27 cellular contexts compared by ENCODE assay signal in genomic region chr9:24881361-24881760, GRCh38.
A peak's percentile ranks its signal among the peaks of the same experiment; 100 is the strongest.
DNase-seq lines count a peak whose midpoint lies in the region; ATAC-seq and TF ChIP-seq lines count a peak whose summit lies in the region.
"Had no signal": no experiment of that assay in that cellular context is flagged by ENCODE, and none has a peak within 500 bp of the region (broad histone marks: within the 10 kb centered on the region; RNA-seq: fewer than 3 reads in every experiment).

No MANE protein-coding gene starts in this region.

- H3K9ac ChIP-seq in mammary epithelial cell (ENCODE audit: insufficient read depth, low read length) (no peak overlapping the region), NT2/D1 (ENCODE audit: insufficient read length, low read depth) (no peak overlapping the region)

- H3K9me3 ChIP-seq in mammary epithelial cell (replicated peaks; ENCODE audit: insufficient read depth, low read length) (no peaks in the 10 kb centered on the region), NT2/D1 (ENCODE audit: insufficient read depth, low read length) (no peaks in the 10 kb centered on the region)
- H3K9me3 ChIP-seq: BE2C, MG63 had no signal

- CTCF ChIA-PET in mammary epithelial cell (lab: Charles Lee; ENCODE audit: low non-redundant PET): no interaction called here
- CTCF ChIA-PET in MCF 10A (lab: Yijun Ruan, JAX): no interaction called here

- ATAC-seq in HG02588 (IDR thresholded peaks at IDR 0.05; ENCODE audit: unreplicated experiment): no peak
- ATAC-seq in GM21526 (IDR thresholded peaks at IDR 0.05; ENCODE audit: low FRiP score, unreplicated experiment): no peak
- ATAC-seq: K562, T-cell had no signal

- no peak overlapping the region for H2AFZ ChIP-seq in mammary epithelial cell (ENCODE audit: low read depth, low read length)
- H2AFZ ChIP-seq: PC-9 had no signal

- POLR2A ChIA-PET in MCF 10A (lab: Yijun Ruan, JAX): no interaction called here

- no peaks in the 10 kb centered on the region for H3K79me2 ChIP-seq in mammary epithelial cell (ENCODE audit: insufficient read depth, low read length)

- H3K27ac ChIP-seq in mammary epithelial cell (ENCODE audit: insufficient read depth, low read depth, low read length): peak overlapping the region; percentile 14
- H3K27ac ChIP-seq: HL-60, PC-9 had no signal

- H3K4me1 ChIP-seq in mammary epithelial cell (ENCODE audit: insufficient read depth, low read length) (peaks cover 20% of the 10 kb centered on the region), NT2/D1 (ENCODE audit: insufficient read depth, insufficient read length) (no peaks in the 10 kb centered on the region)
- H3K4me1 ChIP-seq: BE2C had no signal

- no peaks in the 10 kb centered on the region for H3K4me1 Mint-ChIP-seq in MCF 10A (ENCODE audit: insufficient read depth, unreplicated experiment)
- H3K4me1 Mint-ChIP-seq: CD14-positive monocyte; CD8-positive, alpha-beta memory T cell; T-cell had no signal

- DNase-seq in mammary epithelial cell: peak; percentile 76
- no peak for DNase-seq in MCF 10A (ENCODE audit: unreplicated experiment)
- peak; percentile 18 for DNase-seq in NT2/D1 (ENCODE audit: low read depth, low spot score)
- DNase-seq in foreskin melanocyte: peak; percentile 11
- no peak for DNase-seq in COR-L47 (lab: John Stamatoyannopoulos, UW)
- no peak for DNase-seq in NCI-H524 treated with DMSO at 0.1 percent for 48 hours (lab: John Stamatoyannopoulos, UW)
- DNase-seq: 8988T; ACHN; BE2C; CD8-positive, alpha-beta memory T cell; DMS153; DND-41; HFFc6; Kasumi-1; MG63; NCI-H2029; NCI-H2227 treated with DMSO at 0.1 percent for 48 hours; NCI-H510A; NCI-H748 treated with DMSO at 0.1 percent for 48 hours; PC-9; SHP77; T-cell had no signal

- in situ Hi-C loops in mammary epithelial cell (cut with MboI; ENCODE audit: low sequenced_read_pairs in 2 of 2): no loop called here

- H3K4me3 Mint-ChIP-seq in MCF 10A (ENCODE audit: unreplicated experiment): no peak overlapping the region
- H3K4me3 Mint-ChIP-seq: CD14-positive monocyte; CD8-positive, alpha-beta memory T cell; HFFc6; T-cell had no signal

- H3K4me3 ChIP-seq in mammary epithelial cell (replicated peaks in 1 of 3; ENCODE audit: insufficient read depth in 1 of 3, low read depth in 2 of 3, low read length in 3 of 3) (no peak overlapping the region), NT2/D1 (ENCODE audit: insufficient read length, low read depth) (no peak overlapping the region)
- H3K4me3 ChIP-seq: K562, MG63, PC-9 had no signal

- intact Hi-C loops in mammary epithelial cell (cut with micrococcal nuclease) (no loop called here), MCF 10A (cut with micrococcal nuclease) (no loop called here)

- H3K27me3 ChIP-seq in mammary epithelial cell (ENCODE audit: insufficient read depth, low read length): no peaks in the 10 kb centered on the region
- H3K27me3 ChIP-seq in NT2/D1 (ENCODE audit: insufficient read depth, insufficient read length): no peaks in the 10 kb centered on the region
- H3K27me3 ChIP-seq: BE2C, MG63 had no signal

- dilution Hi-C loops in mammary epithelial cell (cut with HindIII; ENCODE audit: low sequenced_read_pairs): no loop called here

- BruUV-seq in mammary epithelial cell (replicated peaks; lab: Mats Ljungman, UMichigan) (no TSS peak), MCF 10A (replicated peaks; lab: Mats Ljungman, UMichigan) (no TSS peak)

- H3K9me3 Mint-ChIP-seq in MCF 10A (ENCODE audit: unreplicated experiment): peaks cover 17% of the 10 kb centered on the region

- no peak overlapping the region for H3K27ac Mint-ChIP-seq in MCF 10A (ENCODE audit: low read depth, unreplicated experiment)
- H3K27ac Mint-ChIP-seq: CD14-positive monocyte, HFFc6, T-cell had no signal

- no peaks in the 10 kb centered on the region for H3K36me3 Mint-ChIP-seq in MCF 10A (ENCODE audit: insufficient read depth, unreplicated experiment)
- H3K36me3 Mint-ChIP-seq: CD14-positive monocyte; CD8-positive, alpha-beta memory T cell; T-cell had no signal

- peak overlapping the region; percentile 60 for H3K4me2 ChIP-seq in mammary epithelial cell (ENCODE audit: insufficient read depth, low read depth, low read length)
- H3K4me2 ChIP-seq: PC-9 had no signal

- no peaks in the 10 kb centered on the region for H3K36me3 ChIP-seq in mammary epithelial cell (ENCODE audit: insufficient read depth, low read length)
- H3K36me3 ChIP-seq in NT2/D1 (ENCODE audit: insufficient read depth, insufficient read length, low read length): no peaks in the 10 kb centered on the region
- H3K36me3 ChIP-seq: BE2C, MG63 had no signal

- H3K27me3 Mint-ChIP-seq in MCF 10A (ENCODE audit: insufficient read depth, unreplicated experiment): no peaks in the 10 kb centered on the region
- H3K27me3 Mint-ChIP-seq: CD8-positive, alpha-beta memory T cell; T-cell had no signal

- TF ChIP-seq CTCF in mammary epithelial cell (conservative IDR thresholded peaks at IDR 0.05 in 1 of 2, IDR thresholded peaks at IDR 0.05 in 1 of 2; ENCODE audit: extremely low read depth in 1 of 2, insufficient read depth in 1 of 2, low read depth in 1 of 2, low read length in 2 of 2) (no peak), MCF 10A (IDR thresholded peaks at IDR 0.05; ENCODE audit: unreplicated experiment) (no peak)

- WGBS in mammary epithelial cell (ENCODE audit: low coverage, missing lambda C conversion rate): 2% methylated on average over 3 of the region's 3 CpGs

- H4K20me1 ChIP-seq in mammary epithelial cell (ENCODE audit: insufficient read depth, low read length): no peaks in the 10 kb centered on the region

Comparison
In these comparisons a context has a peak if more than half of its experiments do, and no peak if none do; other contexts are left out.
1. DNase-seq: peak in mammary epithelial cell (single experiment), NT2/D1 (single experiment) and foreskin melanocyte (single experiment); none in MCF 10A (single experiment), COR-L47 (single experiment) and NCI-H524 treated with DMSO at 0.1 percent for 48 hours (single experiment).